Comparison of ENCODE assay signal across 1 cellular context in genomic region chr9:89678394-89679005, GRCh38.
TF ChIP-seq lines count a peak whose summit lies in the region.

No MANE protein-coding gene starts in this region.

TF ChIP-seq in H1, 55 proteins besides CTCF, POLR2A, EP300 and RAD21 (continued from another document):
- peak; percentile 34 for TF ChIP-seq CREB1 (IDR thresholded peaks at IDR 0.05)
- no peak for TF ChIP-seq TAF7 (optimal IDR thresholded peaks at IDR 0.05; ENCODE audit: borderline replicate concordance, low read depth, low read length)
- TF ChIP-seq SUZ12 (IDR thresholded peaks at IDR 0.05; ENCODE audit: low read length) = no peak
- TF ChIP-seq RBBP5 (IDR thresholded peaks at IDR 0.05; ENCODE audit: borderline replicate concordance, low read depth, low read length) = 0 out of 2 replicates have a peak, but pooled peaks have one; percentile 54
- TF ChIP-seq USF2 (IDR thresholded peaks at IDR 0.05; ENCODE audit: low read length) = no peak
- TF ChIP-seq KDM4A (IDR thresholded peaks at IDR 0.05; ENCODE audit: low read depth, low read length, severe bottlenecking) = no peak
- peak; percentile 46 for TF ChIP-seq ASH2L (IDR thresholded peaks at IDR 0.05; ENCODE audit: low read length)
- TF ChIP-seq, protein P1, sequence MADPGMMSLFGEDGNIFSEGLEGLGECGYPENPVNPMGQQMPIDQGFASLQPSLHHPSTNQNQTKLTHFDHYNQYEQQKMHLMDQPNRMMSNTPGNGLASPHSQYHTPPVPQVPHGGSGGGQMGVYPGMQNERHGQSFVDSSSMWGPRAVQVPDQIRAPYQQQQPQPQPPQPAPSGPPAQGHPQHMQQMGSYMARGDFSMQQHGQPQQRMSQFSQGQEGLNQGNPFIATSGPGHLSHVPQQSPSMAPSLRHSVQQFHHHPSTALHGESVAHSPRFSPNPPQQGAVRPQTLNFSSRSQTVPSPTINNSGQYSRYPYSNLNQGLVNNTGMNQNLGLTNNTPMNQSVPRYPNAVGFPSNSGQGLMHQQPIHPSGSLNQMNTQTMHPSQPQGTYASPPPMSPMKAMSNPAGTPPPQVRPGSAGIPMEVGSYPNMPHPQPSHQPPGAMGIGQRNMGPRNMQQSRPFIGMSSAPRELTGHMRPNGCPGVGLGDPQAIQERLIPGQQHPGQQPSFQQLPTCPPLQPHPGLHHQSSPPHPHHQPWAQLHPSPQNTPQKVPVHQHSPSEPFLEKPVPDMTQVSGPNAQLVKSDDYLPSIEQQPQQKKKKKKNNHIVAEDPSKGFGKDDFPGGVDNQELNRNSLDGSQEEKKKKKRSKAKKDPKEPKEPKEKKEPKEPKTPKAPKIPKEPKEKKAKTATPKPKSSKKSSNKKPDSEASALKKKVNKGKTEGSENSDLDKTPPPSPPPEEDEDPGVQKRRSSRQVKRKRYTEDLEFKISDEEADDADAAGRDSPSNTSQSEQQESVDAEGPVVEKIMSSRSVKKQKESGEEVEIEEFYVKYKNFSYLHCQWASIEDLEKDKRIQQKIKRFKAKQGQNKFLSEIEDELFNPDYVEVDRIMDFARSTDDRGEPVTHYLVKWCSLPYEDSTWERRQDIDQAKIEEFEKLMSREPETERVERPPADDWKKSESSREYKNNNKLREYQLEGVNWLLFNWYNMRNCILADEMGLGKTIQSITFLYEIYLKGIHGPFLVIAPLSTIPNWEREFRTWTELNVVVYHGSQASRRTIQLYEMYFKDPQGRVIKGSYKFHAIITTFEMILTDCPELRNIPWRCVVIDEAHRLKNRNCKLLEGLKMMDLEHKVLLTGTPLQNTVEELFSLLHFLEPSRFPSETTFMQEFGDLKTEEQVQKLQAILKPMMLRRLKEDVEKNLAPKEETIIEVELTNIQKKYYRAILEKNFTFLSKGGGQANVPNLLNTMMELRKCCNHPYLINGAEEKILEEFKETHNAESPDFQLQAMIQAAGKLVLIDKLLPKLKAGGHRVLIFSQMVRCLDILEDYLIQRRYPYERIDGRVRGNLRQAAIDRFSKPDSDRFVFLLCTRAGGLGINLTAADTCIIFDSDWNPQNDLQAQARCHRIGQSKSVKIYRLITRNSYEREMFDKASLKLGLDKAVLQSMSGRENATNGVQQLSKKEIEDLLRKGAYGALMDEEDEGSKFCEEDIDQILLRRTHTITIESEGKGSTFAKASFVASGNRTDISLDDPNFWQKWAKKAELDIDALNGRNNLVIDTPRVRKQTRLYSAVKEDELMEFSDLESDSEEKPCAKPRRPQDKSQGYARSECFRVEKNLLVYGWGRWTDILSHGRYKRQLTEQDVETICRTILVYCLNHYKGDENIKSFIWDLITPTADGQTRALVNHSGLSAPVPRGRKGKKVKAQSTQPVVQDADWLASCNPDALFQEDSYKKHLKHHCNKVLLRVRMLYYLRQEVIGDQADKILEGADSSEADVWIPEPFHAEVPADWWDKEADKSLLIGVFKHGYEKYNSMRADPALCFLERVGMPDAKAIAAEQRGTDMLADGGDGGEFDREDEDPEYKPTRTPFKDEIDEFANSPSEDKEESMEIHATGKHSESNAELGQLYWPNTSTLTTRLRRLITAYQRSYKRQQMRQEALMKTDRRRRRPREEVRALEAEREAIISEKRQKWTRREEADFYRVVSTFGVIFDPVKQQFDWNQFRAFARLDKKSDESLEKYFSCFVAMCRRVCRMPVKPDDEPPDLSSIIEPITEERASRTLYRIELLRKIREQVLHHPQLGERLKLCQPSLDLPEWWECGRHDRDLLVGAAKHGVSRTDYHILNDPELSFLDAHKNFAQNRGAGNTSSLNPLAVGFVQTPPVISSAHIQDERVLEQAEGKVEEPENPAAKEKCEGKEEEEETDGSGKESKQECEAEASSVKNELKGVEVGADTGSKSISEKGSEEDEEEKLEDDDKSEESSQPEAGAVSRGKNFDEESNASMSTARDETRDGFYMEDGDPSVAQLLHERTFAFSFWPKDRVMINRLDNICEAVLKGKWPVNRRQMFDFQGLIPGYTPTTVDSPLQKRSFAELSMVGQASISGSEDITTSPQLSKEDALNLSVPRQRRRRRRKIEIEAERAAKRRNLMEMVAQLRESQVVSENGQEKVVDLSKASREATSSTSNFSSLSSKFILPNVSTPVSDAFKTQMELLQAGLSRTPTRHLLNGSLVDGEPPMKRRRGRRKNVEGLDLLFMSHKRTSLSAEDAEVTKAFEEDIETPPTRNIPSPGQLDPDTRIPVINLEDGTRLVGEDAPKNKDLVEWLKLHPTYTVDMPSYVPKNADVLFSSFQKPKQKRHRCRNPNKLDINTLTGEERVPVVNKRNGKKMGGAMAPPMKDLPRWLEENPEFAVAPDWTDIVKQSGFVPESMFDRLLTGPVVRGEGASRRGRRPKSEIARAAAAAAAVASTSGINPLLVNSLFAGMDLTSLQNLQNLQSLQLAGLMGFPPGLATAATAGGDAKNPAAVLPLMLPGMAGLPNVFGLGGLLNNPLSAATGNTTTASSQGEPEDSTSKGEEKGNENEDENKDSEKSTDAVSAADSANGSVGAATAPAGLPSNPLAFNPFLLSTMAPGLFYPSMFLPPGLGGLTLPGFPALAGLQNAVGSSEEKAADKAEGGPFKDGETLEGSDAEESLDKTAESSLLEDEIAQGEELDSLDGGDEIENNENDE (IDR thresholded peaks at IDR 0.05; ENCODE audit: insufficient replicate concordance, low read length) = peak; percentile 79
- TF ChIP-seq MAFK (IDR thresholded peaks at IDR 0.05; ENCODE audit: low read depth, low read length) = no peak
- no peak for TF ChIP-seq KDM5A (IDR thresholded peaks at IDR 0.05; ENCODE audit: low read length)
- TF ChIP-seq SIX5 (IDR thresholded peaks at IDR 0.05; ENCODE audit: low read depth, low read length) = no peak
- TF ChIP-seq GTF2F1 (IDR thresholded peaks at IDR 0.05; ENCODE audit: borderline replicate concordance, low read depth, low read length) = no peak
- TF ChIP-seq ZNF274 (IDR thresholded peaks at IDR 0.05; ENCODE audit: borderline replicate concordance, extremely low read depth, low read length) = no peak
- TF ChIP-seq RNF2 (IDR thresholded peaks at IDR 0.05; ENCODE audit: borderline replicate concordance, low read depth, low read length, missing control alignments, poor library complexity, severe bottlenecking) = no peak
